In the genomic region with DNA sequence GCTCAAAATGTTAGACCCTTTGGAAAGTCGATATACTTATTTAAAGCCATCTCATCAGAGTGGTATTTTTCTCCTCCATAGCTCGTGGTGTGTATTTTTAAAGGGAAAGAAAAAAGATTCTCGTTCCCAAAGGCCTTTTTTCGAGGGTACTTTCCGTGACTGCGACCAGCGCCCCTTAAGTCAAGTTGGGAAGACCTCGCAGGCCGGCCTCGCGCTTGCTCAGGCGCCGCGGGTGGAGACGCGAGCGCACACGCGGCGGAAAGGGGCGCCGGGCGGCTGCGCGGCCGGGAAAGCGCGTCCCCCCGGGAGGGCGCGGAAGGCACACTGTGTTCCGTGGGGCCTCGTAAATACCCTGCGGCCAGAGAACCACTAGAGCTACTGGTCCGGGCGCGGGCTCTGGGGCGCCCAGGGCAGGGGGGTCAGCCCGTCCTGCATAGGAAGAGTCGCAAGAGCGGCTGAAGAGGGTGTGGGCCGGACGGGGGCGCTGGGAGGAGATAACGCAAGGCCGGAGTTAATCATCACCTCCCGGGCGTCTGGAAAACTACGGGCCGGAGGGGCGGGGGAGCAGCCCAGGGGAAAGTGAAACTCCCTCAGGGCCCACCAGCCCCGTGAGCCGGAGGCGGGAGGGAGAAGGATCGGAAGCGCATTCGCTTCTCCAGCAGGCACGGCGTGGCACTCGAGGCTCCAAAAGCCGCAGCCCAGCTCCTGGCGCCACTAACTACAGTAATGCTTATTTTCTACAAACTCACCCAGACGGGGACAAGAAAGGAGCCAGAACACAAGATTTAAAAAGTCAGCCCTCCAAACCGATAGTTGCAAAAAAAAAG, we compare ENCODE assay signal across 8 cellular contexts. TPM values are rescaled to one million over a fixed set of nuclear protein-coding genes. Genes with fewer than 3 reads are reported as not detected.
DNase-seq lines count a peak whose midpoint lies in the region; ATAC-seq and TF ChIP-seq lines count a peak whose summit lies in the region.

No MANE protein-coding gene starts in this region.

- CTCF ChIA-PET in activated naive CD4-positive, alpha-beta T cell treated with anti-CD3 and anti-CD28 coated beads for 36 hours (lab: Charles Lee): interaction anchor here (0.6 to 2.0 kb wide), 10 partner anchors 9 to 307 kb away, joined by 3 to 6 read pairs (median 4); no protein-coding TSS in a partner anchor

- TF ChIP-seq CTCF in GM23338 (conservative IDR thresholded peaks at IDR 0.05; ENCODE audit: low read depth in 2 of 2) (peak; percentile 31 to 45), suprapubic skin (IDR thresholded peaks at IDR 0.05) (peak in 1 of 2 donors; percentile 28)

- H3K4me2 ChIP-seq in GM23338: peak overlapping the region; percentile 84

- under 1% methylated on average over 60 of the region's 64 CpGs for WGBS in suprapubic skin

- peak overlapping the region; percentile 99 for H3K4me3 Mint-ChIP-seq in GM23338
- peak overlapping the region; percentile 95 for H3K4me3 Mint-ChIP-seq in activated naive CD4-positive, alpha-beta T cell treated with anti-CD3 and anti-CD28 coated beads for 36 hours

- no peaks in the 10 kb centered on the region; the same call in 1 of the 2 replicates for H3F3A ChIP-seq in GM23338 (replicated peaks; ENCODE audit: low read depth)

- peaks cover 2% of the 10 kb centered on the region for H4K20me1 ChIP-seq in GM23338 (replicated peaks; ENCODE audit: insufficient read depth)

- no peaks in the 10 kb centered on the region for H3K9me2 ChIP-seq in GM23338 (ENCODE audit: insufficient read depth)

- H3K79me2 ChIP-seq in GM23338 (replicated peaks; ENCODE audit: insufficient read depth): peaks cover 54% of the 10 kb centered on the region

- H3K9me3 Mint-ChIP-seq in GM23338: peaks cover 5% of the 10 kb centered on the region; the same call in 2 of the 3 replicates
- H3K9me3 Mint-ChIP-seq in activated naive CD4-positive, alpha-beta T cell treated with anti-CD3 and anti-CD28 coated beads for 36 hours: no peaks in the 10 kb centered on the region

- TF ChIP-seq POLR2A in suprapubic skin (IDR thresholded peaks at IDR 0.05): peak in 1 of 2 donors; percentile 44

- H2AFZ ChIP-seq in GM23338: peak overlapping the region; percentile 72

- TF ChIP-seq EP300 in suprapubic skin (IDR thresholded peaks at IDR 0.05): no peak

- peak overlapping the region; percentile 99 for H3K27ac Mint-ChIP-seq in GM23338
- H3K27ac Mint-ChIP-seq in activated naive CD4-positive, alpha-beta T cell treated with anti-CD3 and anti-CD28 coated beads for 36 hours: peak overlapping the region; percentile 98

- peaks cover 24% of the 10 kb centered on the region for H3K4me1 Mint-ChIP-seq in GM23338
- H3K4me1 Mint-ChIP-seq in activated naive CD4-positive, alpha-beta T cell treated with anti-CD3 and anti-CD28 coated beads for 36 hours (ENCODE audit: low read depth): peaks cover 50% of the 10 kb centered on the region

- DNase-seq in ELR (ENCODE audit: low read depth) (peak; percentile 97), GM23338 (ENCODE audit: low spot score) (peak; percentile 95), LoVo (ENCODE audit: low spot score) (peak; percentile 88), SJSA1 (ENCODE audit: low read depth in 1 of 2, low spot score in 2 of 2) (peak; percentile 94), globus pallidus (ENCODE audit: low spot score) (peak; percentile 93), occipital lobe (lab: John Stamatoyannopoulos, UW) (peak; percentile 81), suprapubic skin (ENCODE audit: low spot score in 2 of 2) (peak; percentile 96)
- DNase-seq in activated naive CD4-positive, alpha-beta T cell treated with anti-CD3 and anti-CD28 coated beads for 36 hours: peak; percentile 82

- H3K9me3 ChIP-seq in SJSA1 (replicated peaks) (no peaks in the 10 kb centered on the region), suprapubic skin (no peaks in the 10 kb centered on the region)

- peak; percentile 71 for ATAC-seq in GM23338

- peaks cover 8% of the 10 kb centered on the region; the same call in 2 of the 3 replicates for H3K36me3 Mint-ChIP-seq in GM23338 (ENCODE audit: low read depth)
- peaks cover 13% of the 10 kb centered on the region for H3K36me3 Mint-ChIP-seq in activated naive CD4-positive, alpha-beta T cell treated with anti-CD3 and anti-CD28 coated beads for 36 hours (ENCODE audit: low read depth)

- H3K27me3 ChIP-seq in GM23338 (ENCODE audit: insufficient read depth) (no peaks in the 10 kb centered on the region), SJSA1 (replicated peaks) (no peaks in the 10 kb centered on the region), suprapubic skin (no peaks in the 10 kb centered on the region)

- peak overlapping the region; percentile 94 for H3K27ac ChIP-seq in GM23338 (ENCODE audit: low read depth)
- H3K27ac ChIP-seq in SJSA1: peak overlapping the region; percentile 80
- peak overlapping the region; percentile 99 for H3K27ac ChIP-seq in suprapubic skin

- H3K36me3 ChIP-seq in GM23338 (ENCODE audit: insufficient read depth) (peaks cover 7% of the 10 kb centered on the region; the same call in 1 of the 2 replicates), SJSA1 (peaks cover 10% of the 10 kb centered on the region), suprapubic skin (no peaks in the 10 kb centered on the region)

- H3K4me1 ChIP-seq in GM23338 (ENCODE audit: insufficient read depth): peaks cover 16% of the 10 kb centered on the region
- peaks cover 28% of the 10 kb centered on the region for H3K4me1 ChIP-seq in SJSA1 (replicated peaks)
- H3K4me1 ChIP-seq in suprapubic skin: peaks cover 73% of the 10 kb centered on the region

- H3K4me3 ChIP-seq in GM23338 (peak overlapping the region; percentile 83), SJSA1 (peak overlapping the region; percentile 73), suprapubic skin (peak overlapping the region; percentile 63)

- intact Hi-C loops in activated naive CD4-positive, alpha-beta T cell treated with anti-CD3 and anti-CD28 coated beads for 36 hours (cut with micrococcal nuclease): loop anchor here (1.0 to 10.0 kb wide), 7 partner anchors 10 to 987 kb away; partner anchors contain the start of genes DGKH, NAA16 and VWA8

- peaks cover 17% of the 10 kb centered on the region for H3K27me3 Mint-ChIP-seq in GM23338 (ENCODE audit: insufficient read depth, low read depth, poor library complexity)
- peaks cover 4% of the 10 kb centered on the region for H3K27me3 Mint-ChIP-seq in activated naive CD4-positive, alpha-beta T cell treated with anti-CD3 and anti-CD28 coated beads for 36 hours (ENCODE audit: low read depth)

TF ChIP-seq in GM23338, 12 proteins besides CTCF, POLR2A, EP300 and RAD21:
- TF ChIP-seq ZNF331 (CRISPR knock-in tag; IDR thresholded peaks at IDR 0.05; ENCODE audit: low read depth): no peak
- TF ChIP-seq POLR2AphosphoS5 (IDR thresholded peaks at IDR 0.05; ENCODE audit: low read depth): peak; percentile 50; the same call in 1 of the 2 replicates
- TF ChIP-seq, protein P1, sequence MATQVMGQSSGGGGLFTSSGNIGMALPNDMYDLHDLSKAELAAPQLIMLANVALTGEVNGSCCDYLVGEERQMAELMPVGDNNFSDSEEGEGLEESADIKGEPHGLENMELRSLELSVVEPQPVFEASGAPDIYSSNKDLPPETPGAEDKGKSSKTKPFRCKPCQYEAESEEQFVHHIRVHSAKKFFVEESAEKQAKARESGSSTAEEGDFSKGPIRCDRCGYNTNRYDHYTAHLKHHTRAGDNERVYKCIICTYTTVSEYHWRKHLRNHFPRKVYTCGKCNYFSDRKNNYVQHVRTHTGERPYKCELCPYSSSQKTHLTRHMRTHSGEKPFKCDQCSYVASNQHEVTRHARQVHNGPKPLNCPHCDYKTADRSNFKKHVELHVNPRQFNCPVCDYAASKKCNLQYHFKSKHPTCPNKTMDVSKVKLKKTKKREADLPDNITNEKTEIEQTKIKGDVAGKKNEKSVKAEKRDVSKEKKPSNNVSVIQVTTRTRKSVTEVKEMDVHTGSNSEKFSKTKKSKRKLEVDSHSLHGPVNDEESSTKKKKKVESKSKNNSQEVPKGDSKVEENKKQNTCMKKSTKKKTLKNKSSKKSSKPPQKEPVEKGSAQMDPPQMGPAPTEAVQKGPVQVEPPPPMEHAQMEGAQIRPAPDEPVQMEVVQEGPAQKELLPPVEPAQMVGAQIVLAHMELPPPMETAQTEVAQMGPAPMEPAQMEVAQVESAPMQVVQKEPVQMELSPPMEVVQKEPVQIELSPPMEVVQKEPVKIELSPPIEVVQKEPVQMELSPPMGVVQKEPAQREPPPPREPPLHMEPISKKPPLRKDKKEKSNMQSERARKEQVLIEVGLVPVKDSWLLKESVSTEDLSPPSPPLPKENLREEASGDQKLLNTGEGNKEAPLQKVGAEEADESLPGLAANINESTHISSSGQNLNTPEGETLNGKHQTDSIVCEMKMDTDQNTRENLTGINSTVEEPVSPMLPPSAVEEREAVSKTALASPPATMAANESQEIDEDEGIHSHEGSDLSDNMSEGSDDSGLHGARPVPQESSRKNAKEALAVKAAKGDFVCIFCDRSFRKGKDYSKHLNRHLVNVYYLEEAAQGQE (IDR thresholded peaks at IDR 0.05; ENCODE audit: unreplicated experiment): no peak

RNA-seq across cellular contexts. Expression of gene WBP4, which starts 1.2 kb away (rescaled TPM):
- 7.6 TPM in 2 replicates for total RNA-seq in GM23338 (2014; rRNA removed; shearing (Covaris generic))
- polyA plus RNA-seq in GM23338 (2016; fragmentation: Nextera tagmentation; extraction: Ambion mirVana): 33.2 and 33.8 TPM in 2 replicates
- 11.7 and 12.4 TPM in 2 replicates for total RNA-seq in SJSA1 (2014; rRNA removed; shearing (Covaris generic))
- total RNA-seq in activated naive CD4-positive, alpha-beta T cell treated with anti-CD3 and anti-CD28 coated beads for 36 hours: 1 to 10 TPM; 8.1 to 8.2 TPM
- total RNA-seq in occipital lobe: 12.2 TPM
- 10 to 100 TPM in 3 of 4 donors, 1 to 10 TPM in 1; 6.1 to 14.6 (median 11.5) TPM for total RNA-seq in suprapubic skin

RNA-seq across cellular contexts. Expression of gene ELF1, which starts 41.0 kb away (rescaled TPM):
- total RNA-seq in GM23338 (2014; rRNA removed; shearing (Covaris generic)): 11.4 and 12.7 TPM in 2 replicates
- polyA plus RNA-seq in GM23338 (2016; fragmentation: Nextera tagmentation; extraction: Ambion mirVana): 5.4 and 7.0 TPM in 2 replicates
- 8.6 and 9.4 TPM in 2 replicates for total RNA-seq in SJSA1 (2014; rRNA removed; shearing (Covaris generic))
- 10 to 100 TPM; 61.7 to 62.3 TPM for total RNA-seq in activated naive CD4-positive, alpha-beta T cell treated with anti-CD3 and anti-CD28 coated beads for 36 hours
- total RNA-seq in occipital lobe (11.9 TPM), suprapubic skin (100 to 1,000 TPM in 3 of 4 donors, 10 to 100 TPM in 1; 81.7 to 123 (median 111) TPM)

Comparison
In these comparisons a context has a peak if more than half of its experiments do, and no peak if none do; other contexts are left out.
1. Peak in every context shown above with its lines: DNase-seq, ATAC-seq, H3K4me3 ChIP-seq and H3K27ac ChIP-seq.